9 cellular contexts compared by ENCODE assay signal in genomic region chr2:19350678-19351401, GRCh38. TPM values are rescaled to one million over a fixed set of nuclear protein-coding genes. Genes with fewer than 3 reads are reported as not detected.
DNase-seq lines count a peak whose midpoint lies in the region; ATAC-seq and TF ChIP-seq lines count a peak whose summit lies in the region.
"Had no signal": no experiment of that assay in that cellular context is flagged by ENCODE, and none has a peak within 500 bp of the region (broad histone marks: within the 10 kb centered on the region; RNA-seq: fewer than 3 reads in every experiment).

No MANE protein-coding gene starts in this region.

- peaks cover 0 to 12% of the 10 kb centered on the region in 2 donors for H3K36me3 Mint-ChIP-seq in CD4-positive, alpha-beta memory T cell

- POLR2A ChIA-PET in CD4-positive, alpha-beta memory T cell (lab: Charles Lee; ENCODE audit: partially characterized antibody) = interaction anchor here (3.1 kb wide), 1 partner anchor 10 kb away, joined by 16 read pairs; no protein-coding TSS in a partner anchor

- peak overlapping the region; percentile 51 to 81 (median 67) for H3K4me3 Mint-ChIP-seq in CD4-positive, alpha-beta memory T cell

- H3K4me2 ChIP-seq in MM.1S (ENCODE audit: low read depth, low read length) (peak overlapping the region; percentile 81; the same call in 1 of the 2 replicates), osteoblast (ENCODE audit: insufficient read depth, low read length) (peak overlapping the region; percentile 74)

- no peak overlapping the region for H2AFZ ChIP-seq in MM.1S (ENCODE audit: low read length)
- peak overlapping the region; percentile 68 for H2AFZ ChIP-seq in osteoblast (ENCODE audit: low read length)

- H3K79me2 ChIP-seq in MM.1S (ENCODE audit: low read length) (0 out of 2 replicates have a peak, but pooled peaks cover 3% of the 10 kb centered on the region), osteoblast (ENCODE audit: insufficient read depth, low read length) (peaks cover 44% of the 10 kb centered on the region)

- peaks cover 38% of the 10 kb centered on the region for H3K4me1 ChIP-seq in CD4-positive, alpha-beta memory T cell (ENCODE audit: insufficient read depth, low read length)
- H3K4me1 ChIP-seq in MM.1S (ENCODE audit: low read length) (peaks cover 13% of the 10 kb centered on the region; the same call in 1 of the 2 replicates), osteoblast (ENCODE audit: insufficient read depth, low read length) (peaks cover 10% of the 10 kb centered on the region)
- peaks cover 28% of the 10 kb centered on the region for H3K4me1 ChIP-seq in effector memory CD4-positive, alpha-beta T cell (ENCODE audit: control insufficient read depth, insufficient read depth, low read length, poor library complexity, severe bottlenecking)

- DNase-seq in CD4-positive, alpha-beta memory T cell = no peak
- no peak for DNase-seq in MM.1S
- DNase-seq in effector memory CD4-positive, alpha-beta T cell = no peak
- DNase-seq in osteoblast (ENCODE audit: insufficient read length, low spot score, missing footprints) = no peak
- DNase-seq in NCI-H226 = no peak
- DNase-seq in SIG-M5 treated with dmso at 0.1 percent for 504 hours (lab: John Stamatoyannopoulos, UW; ENCODE audit: unreplicated experiment) = no peak
- DNase-seq: NCI-H774 had no signal

- H3K27ac ChIP-seq in CD4-positive, alpha-beta memory T cell (ENCODE audit: low read depth, low read length) = no peak overlapping the region
- H3K27ac ChIP-seq in MM.1S (ENCODE audit: low read length) (no peak overlapping the region), osteoblast (ENCODE audit: low read depth, low read length) (no peak overlapping the region)
- H3K27ac ChIP-seq in effector memory CD4-positive, alpha-beta T cell (ENCODE audit: insufficient read depth, low read length, poor library complexity, severe bottlenecking) = no peak overlapping the region

- CTCF ChIA-PET in CD4-positive, alpha-beta memory T cell (lab: Charles Lee; ENCODE audit: partially characterized antibody) = interaction anchor here (0.7 to 5.8 kb wide), 5 partner anchors 10 to 516 kb away, joined by 3 to 36 read pairs (median 3); no protein-coding TSS in a partner anchor

- no peaks in the 10 kb centered on the region for H3K9me2 ChIP-seq in MM.1S (replicated peaks; ENCODE audit: insufficient read depth, low read length)

- peaks cover 13 to 55% (median 32%) of the 10 kb centered on the region in 4 donors for H3K4me1 Mint-ChIP-seq in CD4-positive, alpha-beta memory T cell

- H3K9ac ChIP-seq in MM.1S (ENCODE audit: low read length) = no peak overlapping the region

- H3K27me3 Mint-ChIP-seq in CD4-positive, alpha-beta memory T cell = peaks cover 51 to 63% of the 10 kb centered on the region in 2 donors

- H3K4me3 ChIP-seq in CD4-positive, alpha-beta memory T cell (ENCODE audit: low read length in 2 of 2) = no peak overlapping the region
- H3K4me3 ChIP-seq in MM.1S (ENCODE audit: low read length) (peak overlapping the region; percentile 38; the same call in 1 of the 2 replicates), osteoblast (ENCODE audit: insufficient read depth, low read length) (peak overlapping the region; percentile 57)
- peak overlapping the region; percentile 2 for H3K4me3 ChIP-seq in effector memory CD4-positive, alpha-beta T cell (ENCODE audit: insufficient read depth, low read depth, low read length, poor library complexity, severe bottlenecking)

- H3K27me3 ChIP-seq in CD4-positive, alpha-beta memory T cell (ENCODE audit: insufficient read depth, low read length) = peaks cover 42% of the 10 kb centered on the region
- H3K27me3 ChIP-seq in MM.1S (replicated peaks; ENCODE audit: insufficient read depth, low read length) (peaks cover 44% of the 10 kb centered on the region), osteoblast (ENCODE audit: insufficient read depth, low read length) (no peaks in the 10 kb centered on the region)
- H3K27me3 ChIP-seq in effector memory CD4-positive, alpha-beta T cell (replicated peaks; ENCODE audit: control insufficient read depth, insufficient read depth, low read length, poor library complexity, severe bottlenecking) = peaks cover 72% of the 10 kb centered on the region

- TF ChIP-seq CTCF in MM.1S (IDR thresholded peaks at IDR 0.05; ENCODE audit: low read length) = no peak
- TF ChIP-seq CTCF in osteoblast (IDR thresholded peaks at IDR 0.05; ENCODE audit: extremely low read depth, low read depth, low read length) = no peak

- ATAC-seq in GM21529 (IDR thresholded peaks at IDR 0.05; ENCODE audit: unreplicated experiment) (no peak), HG03095 (IDR thresholded peaks at IDR 0.05; ENCODE audit: unreplicated experiment) (no peak)

- H4K20me1 ChIP-seq in MM.1S (ENCODE audit: insufficient read depth, low read length) (no peaks in the 10 kb centered on the region), osteoblast (ENCODE audit: insufficient read depth, low read length) (peaks cover 13% of the 10 kb centered on the region)

- H3F3A ChIP-seq in MM.1S (ENCODE audit: insufficient read depth, low read length) = no peaks in the 10 kb centered on the region; the same call in 1 of the 2 replicates

- no peaks in the 10 kb centered on the region for H3K36me3 ChIP-seq in CD4-positive, alpha-beta memory T cell (ENCODE audit: insufficient read depth, low read length)
- H3K36me3 ChIP-seq in MM.1S (replicated peaks; ENCODE audit: insufficient read depth, low read length) (no peaks in the 10 kb centered on the region), osteoblast (ENCODE audit: insufficient read depth, low read length) (peaks cover 12% of the 10 kb centered on the region)
- no peaks in the 10 kb centered on the region for H3K36me3 ChIP-seq in effector memory CD4-positive, alpha-beta T cell (ENCODE audit: control insufficient read depth, insufficient read depth, low read length)

- peak overlapping the region in 3 of 7 donors; percentile 25 to 100 (median 62) for H3K27ac Mint-ChIP-seq in CD4-positive, alpha-beta memory T cell

- intact Hi-C loops in CD4-positive, alpha-beta memory T cell (cut with micrococcal nuclease) = loop anchor here (1.0 kb wide), 2 partner anchors 512 to 747 kb away; no protein-coding TSS in a partner anchor

- peaks cover 0 to 11% (median 0%) of the 10 kb centered on the region in 8 donors for H3K9me3 Mint-ChIP-seq in CD4-positive, alpha-beta memory T cell

- no peaks in the 10 kb centered on the region for H3K9me3 ChIP-seq in CD4-positive, alpha-beta memory T cell (ENCODE audit: control insufficient read depth in 1 of 2, low read length in 2 of 2)
- H3K9me3 ChIP-seq in MM.1S (replicated peaks; ENCODE audit: insufficient read depth, low read length) (no peaks in the 10 kb centered on the region), osteoblast (ENCODE audit: low read depth, low read length) (no peaks in the 10 kb centered on the region)
- no peaks in the 10 kb centered on the region for H3K9me3 ChIP-seq in effector memory CD4-positive, alpha-beta T cell (ENCODE audit: control insufficient read depth, low read length)

RNA-seq across cellular contexts. Expression of gene OSR1, which starts 7.6 kb away (rescaled TPM):
- not detected for total RNA-seq in CD4-positive, alpha-beta memory T cell
- not detected for polyA plus RNA-seq in CD4-positive, alpha-beta memory T cell
- total RNA-seq in osteoblast = 15.2 and 20.9 TPM in 2 replicates

Comparison
In these comparisons a context has a peak if more than half of its experiments do, and no peak if none do; other contexts are left out.
1. H3K4me3 ChIP-seq: peak in MM.1S (single experiment), effector memory CD4-positive, alpha-beta T cell (single experiment) and osteoblast (single experiment); none in CD4-positive, alpha-beta memory T cell (0 of 2).
2. RNA of gene OSR1, which starts 7.6 kb away (total RNA-seq): 15.2 to 20.9 TPM in osteoblast; not detected in CD4-positive, alpha-beta memory T cell; every median in the first group is over 10 times any median in the second.